In the genomic region with DNA sequence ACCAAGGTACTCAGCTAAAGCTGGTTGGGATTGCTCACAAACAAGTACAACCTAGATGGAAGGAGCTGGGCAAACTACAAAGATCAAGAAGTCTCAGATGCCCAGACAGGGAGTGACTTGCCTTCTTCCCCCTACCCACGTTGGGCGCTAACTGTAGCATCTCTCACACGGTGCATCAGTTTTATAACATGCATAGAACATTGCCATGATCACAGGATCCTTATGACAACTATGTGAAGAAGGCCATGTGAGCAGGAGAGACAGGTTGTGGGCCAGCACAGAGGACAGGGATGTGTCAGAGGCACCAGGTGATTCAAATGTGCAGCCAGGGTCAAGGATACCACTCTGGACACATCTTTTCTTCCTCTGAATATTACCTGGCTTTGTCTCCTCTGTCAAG, we compare ENCODE assay signal across 23 cellular contexts. TPM values are rescaled to one million over a fixed set of nuclear protein-coding genes. Genes with fewer than 3 reads are reported as not detected.
"Had no signal": no experiment of that assay in that cellular context is flagged by ENCODE, and none has a peak within 500 bp of the region (broad histone marks: within the 10 kb centered on the region; RNA-seq: fewer than 3 reads in every experiment).

No MANE protein-coding gene starts in this region.

- H3K27ac Mint-ChIP-seq: memory B cell; natural killer cell treated with Interleukin-12 subunit alpha and Interleukin-12 subunit beta and Interleukin-15 and Interleukin-18, amount 100 ng/mL, for 72 hours; neural progenitor cell; stimulated activated memory B cell treated with anti-CD40 and anti-IgM and Interleukin-4, amounts not matched to agents 10 μg/mL and 1 μg/mL and 100 μg/mL, for 72 hours; stimulated activated naive CD8-positive, alpha-beta T cell treated with anti-CD3 and anti-CD28 coated beads, Interleukin-15, Interleukin-2, amounts not matched to agents 100 ng/mL and 50 ng/mL, for 24 hours had no signal

- H3K27ac ChIP-seq: dorsolateral prefrontal cortex, epithelial cell of prostate, esophagus squamous epithelium, hepatocyte, neural progenitor cell, pancreas, psoas muscle, right lobe of liver, thoracic aorta had no signal

- H3K9ac ChIP-seq: neural progenitor cell had no signal

- H3K36me3 ChIP-seq: esophagus squamous epithelium, neural progenitor cell, pancreas, right lobe of liver, thoracic aorta had no signal

- ATAC-seq: left lobe of liver; natural killer cell treated with Interleukin-12 subunit alpha and Interleukin-12 subunit beta and Interleukin-15 and Interleukin-18, amount 100 ng/mL, for 72 hours; pancreas; psoas muscle; right lobe of liver; stimulated activated memory B cell treated with anti-CD40 and anti-IgM and Interleukin-4, amounts not matched to agents 10 μg/mL and 1 μg/mL and 100 μg/mL, for 72 hours had no signal

- H2AFZ ChIP-seq: hepatocyte, neural progenitor cell had no signal

- H3K27me3 ChIP-seq: hepatocyte, neural progenitor cell, pancreas, right lobe of liver had no signal

- H3K4me1 Mint-ChIP-seq: memory B cell; neural progenitor cell; stimulated activated memory B cell treated with anti-CD40 and anti-IgM and Interleukin-4, amounts not matched to agents 10 μg/mL and 1 μg/mL and 100 μg/mL, for 72 hours had no signal

- H3K36me3 Mint-ChIP-seq: neural progenitor cell; stimulated activated memory B cell treated with anti-CD40 and anti-IgM and Interleukin-4, amounts not matched to agents 10 μg/mL and 1 μg/mL and 100 μg/mL, for 72 hours had no signal

- DNase-seq: cortex of kidney; dorsolateral prefrontal cortex; effector CD8-positive, alpha-beta T cell; esophagus squamous epithelium; foreskin fibroblast; midbrain; occipital lobe; pancreas; psoas muscle; retina; right lobe of liver; stimulated activated CD4-positive, alpha-beta T cell treated with anti-CD3 and anti-CD28 coated beads, Interleukin-4, amount 100 ng/mL, for 1 hour; trophoblast cell had no signal

- H3K9me3 ChIP-seq: pancreas, right lobe of liver had no signal

- H3K4me2 ChIP-seq: hepatocyte, neural progenitor cell had no signal

- H3K79me2 ChIP-seq: hepatocyte had no signal

- H3K4me1 ChIP-seq: neural progenitor cell, pancreas, psoas muscle, right lobe of liver had no signal

- H3K4me3 ChIP-seq: dorsolateral prefrontal cortex, esophagus squamous epithelium, hepatocyte, neural progenitor cell, pancreas, psoas muscle, right lobe of liver, thoracic aorta had no signal

- H3K4me3 Mint-ChIP-seq: central memory CD8-positive, alpha-beta T cell; memory B cell; natural killer cell treated with Interleukin-12 subunit alpha and Interleukin-12 subunit beta and Interleukin-15 and Interleukin-18, amount 100 ng/mL, for 72 hours; neural progenitor cell; stimulated activated memory B cell treated with anti-CD40 and anti-IgM and Interleukin-4, amounts not matched to agents 10 μg/mL and 1 μg/mL and 100 μg/mL, for 72 hours; stimulated activated naive CD8-positive, alpha-beta T cell treated with anti-CD3 and anti-CD28 coated beads, Interleukin-15, Interleukin-2, amounts not matched to agents 100 ng/mL and 50 ng/mL, for 24 hours had no signal

RNA-seq across cellular contexts. Expression of a gene that starts 28.3 kb away (rescaled TPM):
- total RNA-seq: natural killer cell treated with Interleukin-12 subunit alpha and Interleukin-12 subunit beta and Interleukin-15 and Interleukin-18, amount 100 ng/mL, for 72 hours; occipital lobe had no signal
